In the genomic region with DNA sequence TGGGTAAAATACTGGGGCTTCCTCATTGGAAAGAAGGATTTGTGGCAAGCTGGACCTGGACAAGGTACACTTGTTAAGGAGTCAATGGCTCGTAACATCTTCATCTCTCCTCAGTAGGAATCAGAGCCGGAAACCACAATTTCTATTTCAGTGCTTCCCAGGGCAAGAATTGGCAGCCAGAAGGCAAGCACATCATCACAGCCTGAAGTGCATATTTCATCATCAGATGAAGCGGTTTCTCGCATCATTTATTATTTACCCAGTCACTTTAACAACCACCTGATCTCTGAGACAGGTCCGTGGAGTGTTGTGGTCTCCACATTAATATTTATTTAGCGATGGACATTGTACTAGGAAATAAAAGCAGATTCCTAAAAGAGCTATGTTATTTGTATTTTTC, we compare ENCODE assay signal across 18 cellular contexts. TPM values are rescaled to one million over a fixed set of nuclear protein-coding genes. Genes with fewer than 3 reads are reported as not detected.
DNase-seq lines count a peak whose midpoint lies in the region; TF ChIP-seq lines count a peak whose summit lies in the region.
"Had no signal": no experiment of that assay in that cellular context is flagged by ENCODE, and none has a peak within 500 bp of the region (broad histone marks: within the 10 kb centered on the region; RNA-seq: fewer than 3 reads in every experiment).

No MANE protein-coding gene starts in this region.

- no peak for TF ChIP-seq POLR2A in esophagus squamous epithelium (IDR thresholded peaks at IDR 0.05)

- H3K4me1 ChIP-seq in esophagus squamous epithelium = peaks cover 7 to 34% (median 9%) of the 10 kb centered on the region in 3 donors

- TF ChIP-seq CTCF in choroid plexus epithelial cell (conservative IDR thresholded peaks at IDR 0.05; ENCODE audit: low read depth, low read length) (no peak), esophagus squamous epithelium (IDR thresholded peaks at IDR 0.05) (no peak)

- DNase-seq in DMS79 treated with DMSO at 0.1 percent for 48 hours (lab: John Stamatoyannopoulos, UW) = peak; percentile 86
- peak; percentile 99 for DNase-seq in NCI-H2029 (lab: John Stamatoyannopoulos, UW)
- peak; percentile 35 for DNase-seq in choroid plexus epithelial cell (ENCODE audit: low read depth)
- peak; percentile 14 for DNase-seq in retina
- no peak for DNase-seq in esophagus squamous epithelium (lab: John Stamatoyannopoulos, UW)
- DNase-seq in NCI-H446 treated with DMSO at 0.1 percent for 48 hours (lab: John Stamatoyannopoulos, UW) = no peak
- no peak for DNase-seq in Ammon's horn (ENCODE audit: low spot score)
- DNase-seq: activated CD4-positive, alpha-beta T cell treated with anti-CD3 and anti-CD28 coated beads, Interleukin-2, amount 50 U/mL, for 4 hours; amygdala; CD8-positive, alpha-beta memory T cell; GF-D8; hippocampal formation; left ventricle myocardium inferior; naive thymus-derived CD4-positive, alpha-beta T cell; NCI-H1105; stimulated activated CD4-positive, alpha-beta T cell treated with anti-CD3 and anti-CD28 coated beads, Interleukin-1b, Interleukin-23, amount 100 ng/mL, for 48 hours had no signal

- no peaks in the 10 kb centered on the region for H3K36me3 ChIP-seq in esophagus squamous epithelium
- H3K36me3 ChIP-seq: left ventricle myocardium inferior, thoracic aorta had no signal

- no peaks in the 10 kb centered on the region for H3K9me3 ChIP-seq in esophagus squamous epithelium
- H3K9me3 ChIP-seq: left ventricle myocardium inferior, thoracic aorta had no signal

- intact Hi-C loops in esophagus squamous epithelium (cut with DNase I) = no loop called here

- 79 to 88% methylated on average over 6 of the region's 6 CpGs for WGBS in esophagus squamous epithelium, 2 donors

- H3K27me3 ChIP-seq in esophagus squamous epithelium = peaks cover 0 to 8% (median 0%) of the 10 kb centered on the region in 4 donors

- no peak overlapping the region for H3K27ac ChIP-seq in esophagus squamous epithelium
- H3K27ac ChIP-seq: coronary artery, left ventricle myocardium inferior, thoracic aorta had no signal

- H3K4me3 ChIP-seq in choroid plexus epithelial cell (ENCODE audit: low read depth, low read length) (no peak overlapping the region), esophagus squamous epithelium (no peak overlapping the region)
- H3K4me3 ChIP-seq: coronary artery, left ventricle myocardium inferior, thoracic aorta had no signal

RNA-seq across cellular contexts. Expression of gene KCNJ15, which starts 55.0 kb away (rescaled TPM):
- total RNA-seq in esophagus squamous epithelium = 10 to 100 TPM in 3 of 4 donors, 1 to 10 TPM in 1; 8.1 to 17.8 (median 15.8) TPM
- total RNA-seq: CD8-positive, alpha-beta memory T cell had no signal

Comparison
In these comparisons a context has a peak if more than half of its experiments do, and no peak if none do; other contexts are left out.
1. DNase-seq: peak in DMS79 treated with DMSO at 0.1 percent for 48 hours (single experiment), NCI-H2029 (single experiment), choroid plexus epithelial cell (single experiment) and retina (single experiment); none in esophagus squamous epithelium (single experiment), NCI-H446 treated with DMSO at 0.1 percent for 48 hours (single experiment) and Ammon's horn (single experiment).